10 cellular contexts compared by ENCODE assay signal in the genomic region with DNA sequence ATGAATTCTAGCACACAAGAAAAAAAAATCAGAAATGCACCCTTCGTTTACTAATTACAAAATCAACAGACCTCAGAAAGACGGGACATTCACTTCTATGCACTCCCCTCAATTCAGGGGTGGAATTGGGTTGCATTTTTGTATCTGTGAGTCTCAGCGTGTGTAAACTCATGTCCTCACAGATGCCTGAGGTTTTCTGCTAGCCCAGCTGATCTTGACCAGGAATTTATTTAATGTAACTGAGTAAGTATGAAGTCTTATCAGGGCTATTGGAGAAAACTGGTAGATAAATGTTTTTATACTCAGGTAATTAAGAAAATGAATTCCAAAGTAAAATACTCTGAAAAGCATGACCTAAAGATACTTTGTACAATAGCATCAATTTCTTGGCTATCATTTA.
DNase-seq lines count a peak whose midpoint lies in the region; ATAC-seq, FAIRE-seq and TF ChIP-seq lines count a peak whose summit lies in the region.
"Had no signal": no experiment of that assay in that cellular context is flagged by ENCODE, and none has a peak within 500 bp of the region (broad histone marks: within the 10 kb centered on the region; RNA-seq: fewer than 3 reads in every experiment).

No MANE protein-coding gene starts in this region.

- H3K4me3 Mint-ChIP-seq in astrocyte (ENCODE audit: unreplicated experiment) (peak overlapping the region; percentile 95), glutamatergic neuron (ENCODE audit: unreplicated experiment) (no peak overlapping the region)

- H3K36me3 ChIP-seq in astrocyte (ENCODE audit: insufficient read depth, low read length) (peaks cover 36% of the 10 kb centered on the region), lower lobe of right lung (peaks cover 36% of the 10 kb centered on the region)

- DNase-seq in AG09309 (ENCODE audit: low read depth) (no peak), HT-29 (ENCODE audit: low spot score) (peak; percentile 46), astrocyte (ENCODE audit: low read depth) (peak; percentile 89), lower lobe of right lung (no peak), substantia nigra (lab: John Stamatoyannopoulos, UW) (no peak), glutamatergic neuron (no peak), NCI-H2227 (lab: John Stamatoyannopoulos, UW; ENCODE audit: unreplicated experiment) (no peak)
- DNase-seq: Right ventricle myocardium superior had no signal

- peak overlapping the region; percentile 91 for H3K27ac Mint-ChIP-seq in astrocyte (ENCODE audit: unreplicated experiment)
- no peak overlapping the region for H3K27ac Mint-ChIP-seq in glutamatergic neuron (ENCODE audit: unreplicated experiment)

- H3K36me3 Mint-ChIP-seq in astrocyte (ENCODE audit: low read depth, unreplicated experiment), result peaks cover 28% of the 10 kb centered on the region
- no peaks in the 10 kb centered on the region for H3K36me3 Mint-ChIP-seq in glutamatergic neuron (ENCODE audit: unreplicated experiment)

- intact Hi-C loops in lower lobe of right lung (cut with DNase I), result no loop called here

- H3K4me3 ChIP-seq in AG09309 (ENCODE audit: control insufficient read depth, low read depth, low read length) (peak overlapping the region; percentile 15; the same call in 1 of the 2 replicates), astrocyte (ENCODE audit: insufficient read depth, low read depth, low read length) (peak overlapping the region; percentile 58), lower lobe of right lung (peak overlapping the region; percentile 70)

- H3K4me2 ChIP-seq in astrocyte (ENCODE audit: low read length), result peak overlapping the region; percentile 94

- no peaks in the 10 kb centered on the region for H3K27me3 Mint-ChIP-seq in astrocyte (ENCODE audit: low read depth, unreplicated experiment)
- peaks cover 7% of the 10 kb centered on the region for H3K27me3 Mint-ChIP-seq in glutamatergic neuron (ENCODE audit: unreplicated experiment)

- no peak for FAIRE-seq in astrocyte (lab: Jason Lieb, UNC)
- FAIRE-seq: endometrium had no signal

- H3K9me3 ChIP-seq in astrocyte (ENCODE audit: insufficient read depth, low read depth, low read length) (no peaks in the 10 kb centered on the region), lower lobe of right lung (no peaks in the 10 kb centered on the region)

- ATAC-seq in lower lobe of right lung (no peak), GM18498 (IDR thresholded peaks at IDR 0.05; ENCODE audit: unreplicated experiment) (no peak)

- H4K20me1 ChIP-seq in astrocyte (ENCODE audit: insufficient read depth, low read length), result peaks cover 62% of the 10 kb centered on the region

- H3K9me3 Mint-ChIP-seq in astrocyte (ENCODE audit: unreplicated experiment) (no peaks in the 10 kb centered on the region), glutamatergic neuron (ENCODE audit: unreplicated experiment) (no peaks in the 10 kb centered on the region)

- H3K27ac ChIP-seq in astrocyte (ENCODE audit: low read depth, low read length), result peak overlapping the region; percentile 93
- peak overlapping the region; percentile 95 for H3K27ac ChIP-seq in lower lobe of right lung
- H3K27ac ChIP-seq in substantia nigra (ENCODE audit: low read depth, low read length, poor library complexity, severe bottlenecking), result no peak overlapping the region

- H3K4me1 Mint-ChIP-seq in astrocyte (ENCODE audit: low read depth, unreplicated experiment) (peaks cover 32% of the 10 kb centered on the region), glutamatergic neuron (ENCODE audit: low read depth, unreplicated experiment) (peaks cover 1% of the 10 kb centered on the region)

- no peak overlapping the region for H2AFZ ChIP-seq in astrocyte (ENCODE audit: low read depth, low read length)

- peak overlapping the region; percentile 99 for H3K9ac ChIP-seq in astrocyte (ENCODE audit: low read length)

- H3K27me3 ChIP-seq in astrocyte (ENCODE audit: insufficient read depth, low read length) (no peaks in the 10 kb centered on the region), lower lobe of right lung (ENCODE audit: low read depth) (no peaks in the 10 kb centered on the region)

- peaks cover 42% of the 10 kb centered on the region for H3K4me1 ChIP-seq in astrocyte (ENCODE audit: insufficient read depth, low read length)
- H3K4me1 ChIP-seq in lower lobe of right lung, result peaks cover 48% of the 10 kb centered on the region

- no peak for TF ChIP-seq CTCF in AG09309 (IDR thresholded peaks at IDR 0.05; ENCODE audit: control insufficient read depth, insufficient read depth, low read depth, low read length, missing control alignments)
- TF ChIP-seq CTCF in astrocyte (IDR thresholded peaks at IDR 0.05; ENCODE audit: insufficient read depth, low read depth, low read length), result no peak
- TF ChIP-seq CTCF in lower lobe of right lung (IDR thresholded peaks at IDR 0.05), result no peak
- no peak for TF ChIP-seq CTCF in glutamatergic neuron (IDR thresholded peaks at IDR 0.05; ENCODE audit: partially characterized antibody, unreplicated experiment)

- peaks cover 97% of the 10 kb centered on the region for H3K79me2 ChIP-seq in astrocyte (ENCODE audit: insufficient read depth, low read length)

Comparison
In these comparisons a context has a peak if more than half of its experiments do, and no peak if none do; other contexts are left out.
1. DNase-seq: peak in HT-29 (single experiment) and astrocyte (single experiment); none in AG09309 (single experiment), lower lobe of right lung (single experiment), substantia nigra (0 of 49), glutamatergic neuron (single experiment) and NCI-H2227 (single experiment).
2. H3K4me3 ChIP-seq: peak in every context shown above with its lines; median percentile 70 in lower lobe of right lung; 58 in astrocyte; 15 in AG09309.